Comparison of ENCODE assay signal across 18 cellular contexts in genomic region chr2:105793230-105793975, GRCh38. TPM values are rescaled to one million over a fixed set of nuclear protein-coding genes. Genes with fewer than 3 reads are reported as not detected.
DNase-seq lines count a peak whose midpoint lies in the region; ATAC-seq, FAIRE-seq and TF ChIP-seq lines count a peak whose summit lies in the region.
"Had no signal": no experiment of that assay in that cellular context is flagged by ENCODE, and none has a peak within 500 bp of the region (broad histone marks: within the 10 kb centered on the region; RNA-seq: fewer than 3 reads in every experiment).

No MANE protein-coding gene starts in this region.

- H3K4me2 ChIP-seq in H1 (ENCODE audit: insufficient read depth in 1 of 2, low read depth in 2 of 2, low read length in 2 of 2), result no peak overlapping the region

- WGBS in H1 (ENCODE audit: extremely low coverage in 1 of 2, insufficient coverage in 1 of 2, insufficient read length in 1 of 2, insufficient replicate concordance in 2 of 2, low coverage in 1 of 2, low lambda C conversion rate in 2 of 2, missing lambda C conversion rate in 1 of 2), 2 experiments, result 97% methylated on average over 6 of the region's 6 CpGs; no CpG with 5 or more reads in 1 of the 2 experiments

- H3K56ac ChIP-seq in H1 (replicated peaks; ENCODE audit: insufficient read length, low read depth, low read length), result no peak overlapping the region

- no peak overlapping the region for H3K18ac ChIP-seq in H1 (ENCODE audit: extremely low read depth, low read length)

- H3K27ac Mint-ChIP-seq in stimulated activated naive CD8-positive, alpha-beta T cell treated with anti-CD3 and anti-CD28 coated beads, Interleukin-15, Interleukin-2, amounts not matched to agents 100 ng/mL and 50 ng/mL, for 24 hours, result peak overlapping the region; percentile 78
- H3K27ac Mint-ChIP-seq in activated CD4-positive, alpha-beta memory T cell treated with anti-CD3 and anti-CD28 coated beads, Interleukin-2, amount 10 ng/mL, durations not matched to agents 7 days and 5 days, result peak overlapping the region; percentile 99

- POLR2A ChIA-PET in activated CD4-positive, alpha-beta memory T cell treated with anti-CD3 and anti-CD28 coated beads, Interleukin-2, amount 10 ng/mL, durations not matched to agents 7 days and 5 days (lab: Charles Lee), result interaction anchor here (3.3 kb wide), 1 partner anchor 47 kb away, joined by 20 read pairs; no protein-coding TSS in a partner anchor
- POLR2A ChIA-PET in H1 (lab: Charles Lee; ENCODE audit: partially characterized antibody), result no interaction called here

- no peak overlapping the region for H2BK5ac ChIP-seq in H1 (ENCODE audit: low read depth, low read length)

- no peak for TF ChIP-seq EP300 in H1 (IDR thresholded peaks at IDR 0.05; ENCODE audit: borderline replicate concordance in 1 of 2, low read depth in 2 of 2, low read length in 2 of 2)

- no peak overlapping the region for H2BK20ac ChIP-seq in H1 (ENCODE audit: low read length)

- peaks cover 6 to 96% of the 10 kb centered on the region in 2 experiments; a peak in 3 of 4 replicates for H3K79me2 ChIP-seq in H1 (ENCODE audit: control insufficient read depth in 1 of 2, insufficient read depth in 2 of 2, low read length in 2 of 2)

- peaks cover 6 to 16% (median 10%) of the 10 kb centered on the region in 4 experiments for H3K4me1 ChIP-seq in H1 (replicated peaks in 1 of 4; ENCODE audit: control insufficient read depth in 3 of 4, insufficient read depth in 4 of 4, low read length in 3 of 4)

- no peak overlapping the region for H4K5ac ChIP-seq in H1 (ENCODE audit: insufficient read length, low read depth, low read length)

- TF ChIP-seq RAD21 in H1 (IDR thresholded peaks at IDR 0.05 in 1 of 2, conservative IDR thresholded peaks at IDR 0.05 in 1 of 2; ENCODE audit: low read depth in 2 of 2, low read length in 2 of 2), result no peak

- no peak overlapping the region for H3K23ac ChIP-seq in H1 (ENCODE audit: insufficient read length)

- H2AFZ ChIP-seq in H1 (ENCODE audit: low read length), result no peak overlapping the region

- no peak overlapping the region for H4K91ac ChIP-seq in H1 (replicated peaks; ENCODE audit: insufficient read length, low read length)

- no peak overlapping the region for H3K4ac ChIP-seq in H1 (replicated peaks; ENCODE audit: insufficient read length, low read depth, low read length)

- no peak for TF ChIP-seq POLR2A in H1 (IDR thresholded peaks at IDR 0.05; ENCODE audit: control extremely low read depth in 1 of 2, low read depth in 2 of 2, low read length in 2 of 2)

- H2AK5ac ChIP-seq in H1 (ENCODE audit: low read depth, low read length), result no peak overlapping the region

- FAIRE-seq in H1 (lab: Jason Lieb, UNC), result no peak
- FAIRE-seq: colon, G401.6, GM12892 had no signal

- no peak overlapping the region for H3K4me3 ChIP-seq in H1 (ENCODE audit: extremely low read depth in 1 of 4, insufficient read depth in 2 of 4, low read depth in 3 of 4, low read length in 4 of 4)

- no peak overlapping the region for H2BK120ac ChIP-seq in H1 (replicated peaks; ENCODE audit: low read depth, low read length)

- no peaks in the 10 kb centered on the region for H3K23me2 ChIP-seq in H1 (ENCODE audit: low read depth, low read length)

- H4K20me1 ChIP-seq in H1 (replicated peaks in 1 of 2; ENCODE audit: control insufficient read depth in 1 of 2, insufficient read depth in 2 of 2, low read length in 2 of 2), result peaks cover 2 to 13% of the 10 kb centered on the region in 2 experiments

- no peaks in the 10 kb centered on the region for H3K9me3 ChIP-seq in H1 (ENCODE audit: insufficient read depth in 2 of 2, low read depth in 1 of 2, low read length in 1 of 2)

- H3K79me1 ChIP-seq in H1 (ENCODE audit: low read depth, low read length), result peaks cover 15% of the 10 kb centered on the region; the same call in 1 of the 2 replicates

- no peak for DNase-seq in stimulated activated naive CD8-positive, alpha-beta T cell treated with anti-CD3 and anti-CD28 coated beads, Interleukin-15, Interleukin-2, amounts not matched to agents 100 U/mL and 50 U/mL, for 24 hours
- no peak for DNase-seq in activated CD4-positive, alpha-beta memory T cell treated with anti-CD3 and anti-CD28 coated beads, Interleukin-2, amount 10 ng/mL, durations not matched to agents 7 days and 5 days
- DNase-seq in H1 (ENCODE audit: low read depth in 1 of 2, low spot score in 2 of 2) (no peak), NCI-H526 treated with DMSO at 0.1 percent for 48 hours (lab: John Stamatoyannopoulos, UW) (no peak), anterior cingulate cortex (lab: John Stamatoyannopoulos, UW) (no peak), NCI-H345 treated with DMSO at 0.1 percent for 48 hours (lab: John Stamatoyannopoulos, UW; ENCODE audit: unreplicated experiment) (no peak)
- no peak for DNase-seq in effector CD4-positive, alpha-beta T cell
- DNase-seq: foreskin keratinocyte, IMR-90, left cardiac atrium, NCI-H1048, NCI-H2081 treated with DMSO at 0.1 percent for 48 hours, NCI-H524 had no signal

- H3K27me3 ChIP-seq in H1 (replicated peaks in 1 of 4; ENCODE audit: control insufficient read depth in 3 of 4, extremely low read depth in 1 of 4, insufficient read depth in 3 of 4, low read length in 3 of 4), result no peaks in the 10 kb centered on the region
- H3K27me3 ChIP-seq: foreskin keratinocyte had no signal

- no peak overlapping the region for H4K8ac ChIP-seq in H1 (ENCODE audit: extremely low read depth, insufficient read depth, low read length)

- no peak overlapping the region for H2BK12ac ChIP-seq in H1 (ENCODE audit: low read depth, low read length)

- H3K36me3 ChIP-seq in H1 (ENCODE audit: control insufficient read depth in 2 of 4, insufficient read depth in 4 of 4, low read length in 3 of 4), result no peaks in the 10 kb centered on the region

- CTCF ChIA-PET in activated CD4-positive, alpha-beta memory T cell treated with anti-CD3 and anti-CD28 coated beads, Interleukin-2, amount 10 ng/mL, durations not matched to agents 7 days and 5 days (lab: Charles Lee), result no interaction called here
- CTCF ChIA-PET in H1 (lab: Charles Lee; ENCODE audit: partially characterized antibody), result interaction anchor here (0.7 to 2.5 kb wide), 3 partner anchors 10 to 88 kb away, joined by 3 to 12 read pairs (median 3); no protein-coding TSS in a partner anchor

- H3K27ac ChIP-seq in H1 (ENCODE audit: low read depth, low read length), result no peak overlapping the region
- H3K27ac ChIP-seq: foreskin keratinocyte, VCaP had no signal

- peaks cover 98% of the 10 kb centered on the region for H3K4me1 Mint-ChIP-seq in stimulated activated naive CD8-positive, alpha-beta T cell treated with anti-CD3 and anti-CD28 coated beads, Interleukin-15, Interleukin-2, amounts not matched to agents 100 ng/mL and 50 ng/mL, for 24 hours (ENCODE audit: low read depth)
- H3K4me1 Mint-ChIP-seq in activated CD4-positive, alpha-beta memory T cell treated with anti-CD3 and anti-CD28 coated beads, Interleukin-2, amount 10 ng/mL, durations not matched to agents 7 days and 5 days, result peaks cover 93% of the 10 kb centered on the region

- peak overlapping the region; percentile 30 for H3K4me3 Mint-ChIP-seq in stimulated activated naive CD8-positive, alpha-beta T cell treated with anti-CD3 and anti-CD28 coated beads, Interleukin-15, Interleukin-2, amounts not matched to agents 100 ng/mL and 50 ng/mL, for 24 hours
- H3K4me3 Mint-ChIP-seq in activated CD4-positive, alpha-beta memory T cell treated with anti-CD3 and anti-CD28 coated beads, Interleukin-2, amount 10 ng/mL, durations not matched to agents 7 days and 5 days, result peak overlapping the region; percentile 70

- H3K9me3 Mint-ChIP-seq in stimulated activated naive CD8-positive, alpha-beta T cell treated with anti-CD3 and anti-CD28 coated beads, Interleukin-15, Interleukin-2, amounts not matched to agents 100 ng/mL and 50 ng/mL, for 24 hours, result no peaks in the 10 kb centered on the region
- peaks cover 4% of the 10 kb centered on the region for H3K9me3 Mint-ChIP-seq in activated CD4-positive, alpha-beta memory T cell treated with anti-CD3 and anti-CD28 coated beads, Interleukin-2, amount 10 ng/mL, durations not matched to agents 7 days and 5 days

- no peak overlapping the region for H3K14ac ChIP-seq in H1 (ENCODE audit: insufficient read length)

- H3K9ac ChIP-seq in H1 (replicated peaks in 1 of 4; ENCODE audit: extremely low read depth in 1 of 4, low read depth in 3 of 4, low read length in 3 of 4), result no peak overlapping the region

- peaks cover 30% of the 10 kb centered on the region for H3K36me3 Mint-ChIP-seq in stimulated activated naive CD8-positive, alpha-beta T cell treated with anti-CD3 and anti-CD28 coated beads, Interleukin-15, Interleukin-2, amounts not matched to agents 100 ng/mL and 50 ng/mL, for 24 hours (ENCODE audit: low read depth)
- peaks cover 39% of the 10 kb centered on the region for H3K36me3 Mint-ChIP-seq in activated CD4-positive, alpha-beta memory T cell treated with anti-CD3 and anti-CD28 coated beads, Interleukin-2, amount 10 ng/mL, durations not matched to agents 7 days and 5 days (ENCODE audit: low read depth)

- no peak for ATAC-seq in stimulated activated naive CD8-positive, alpha-beta T cell treated with anti-CD3 and anti-CD28 coated beads, Interleukin-15, Interleukin-2, amounts not matched to agents 100 U/mL and 50 U/mL, for 24 hours
- ATAC-seq: foreskin keratinocyte, left cardiac atrium had no signal

- H2BK15ac ChIP-seq in H1 (ENCODE audit: low read length), result no peak overlapping the region

- no peaks in the 10 kb centered on the region for H3K27me3 Mint-ChIP-seq in stimulated activated naive CD8-positive, alpha-beta T cell treated with anti-CD3 and anti-CD28 coated beads, Interleukin-15, Interleukin-2, amounts not matched to agents 100 ng/mL and 50 ng/mL, for 24 hours
- H3K27me3 Mint-ChIP-seq in activated CD4-positive, alpha-beta memory T cell treated with anti-CD3 and anti-CD28 coated beads, Interleukin-2, amount 10 ng/mL, durations not matched to agents 7 days and 5 days, result no peaks in the 10 kb centered on the region

- TF ChIP-seq CTCF in H1 (IDR thresholded peaks at IDR 0.05; ENCODE audit: control extremely low read depth in 1 of 3, insufficient read depth in 1 of 3, low read depth in 1 of 3, low read length in 3 of 3), result no peak

TF ChIP-seq in H1, 55 proteins besides CTCF, POLR2A, EP300 and RAD21 (continues in another document):
- TF ChIP-seq SP1 (IDR thresholded peaks at IDR 0.05; ENCODE audit: low read depth, low read length) (no peak), SP4 (IDR thresholded peaks at IDR 0.05; ENCODE audit: low read length) (no peak)

RNA-seq across cellular contexts. Expression of gene NCK2, which starts 48.7 kb away (rescaled TPM):
- total RNA-seq in activated CD4-positive, alpha-beta memory T cell treated with anti-CD3 and anti-CD28 coated beads, Interleukin-2, amount 10 ng/mL, durations not matched to agents 7 days and 5 days, result 10 to 100 TPM; 70.8 to 75.9 TPM
- 61.7 and 65.7 TPM in 2 replicates for total RNA-seq in H1 (2021; fragmentation: NEBNext Ultra II Directional; extraction: Animal tissue kit (Norgen Biotek cat#: 25700))
- polyA plus RNA-seq in H1 (2011; rRNA removed), result 30.3 and 43.3 TPM in 2 replicates
- polyA plus RNA-seq in H1 (2011; cell fraction: cytosol; rRNA removed), result 53.3 TPM
- polyA plus RNA-seq in H1 (2011; cell fraction: nucleus; rRNA removed), result 29.7 TPM
- polyA plus RNA-seq in H1 (2012, experiment 1 of 2), result 40.0 to 65.8 TPM (median 58.8 TPM) in 4 replicates
- 18.2 TPM for polyA plus RNA-seq in H1 (2012, experiment 2 of 2)
- polyA plus RNA-seq in H1 (2013, experiment 1 of 2), result 47.1 TPM
- 48.3 TPM for polyA plus RNA-seq in H1 (2013, experiment 2 of 2)
- 25.2 and 26.7 TPM in 2 replicates for polyA minus RNA-seq in H1 (2011; rRNA and poly(A)+ RNA removed)
- 20.3 TPM for polyA minus RNA-seq in H1 (2011; cell fraction: cytosol; rRNA and poly(A)+ RNA removed)
- 18.3 TPM for polyA minus RNA-seq in H1 (2011; cell fraction: nucleus; rRNA and poly(A)+ RNA removed)
